In the genomic region with DNA sequence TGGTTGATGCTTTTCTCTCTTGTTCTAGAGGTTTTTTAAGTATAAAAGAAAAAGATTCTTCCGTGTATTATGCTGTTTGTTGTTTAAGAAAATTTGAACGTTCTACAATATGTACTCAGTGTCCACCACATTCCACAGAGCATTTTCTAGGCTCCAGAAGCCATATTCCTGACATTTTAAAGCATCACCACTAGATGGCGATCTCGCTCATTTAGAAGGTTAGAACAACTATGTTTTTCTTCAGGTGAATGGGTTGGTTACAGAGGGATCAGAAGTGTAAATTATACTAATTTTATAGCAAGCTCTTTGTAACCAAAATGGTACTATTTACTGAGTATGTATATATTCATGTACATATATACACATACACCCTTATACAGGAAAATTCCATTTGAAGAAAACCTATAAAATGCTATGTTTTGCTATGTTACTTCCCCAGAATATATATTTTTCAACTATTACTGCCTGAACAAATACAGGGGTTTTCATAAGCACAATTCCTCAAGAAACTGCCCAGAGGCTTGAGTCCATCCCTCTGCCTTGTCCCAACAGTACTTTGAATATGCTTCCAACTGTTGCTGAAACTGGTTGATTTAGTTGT, we compare ENCODE assay signal across 1 cellular context.
TF ChIP-seq lines count a peak whose summit lies in the region.

No MANE protein-coding gene starts in this region.

TF ChIP-seq in SK-N-SH treated with all-trans-retinoic acid at 6 μM for 48 hours, 23 proteins besides CTCF, POLR2A, EP300 and RAD21 (continued from another document):
- TF ChIP-seq, protein P1, sequence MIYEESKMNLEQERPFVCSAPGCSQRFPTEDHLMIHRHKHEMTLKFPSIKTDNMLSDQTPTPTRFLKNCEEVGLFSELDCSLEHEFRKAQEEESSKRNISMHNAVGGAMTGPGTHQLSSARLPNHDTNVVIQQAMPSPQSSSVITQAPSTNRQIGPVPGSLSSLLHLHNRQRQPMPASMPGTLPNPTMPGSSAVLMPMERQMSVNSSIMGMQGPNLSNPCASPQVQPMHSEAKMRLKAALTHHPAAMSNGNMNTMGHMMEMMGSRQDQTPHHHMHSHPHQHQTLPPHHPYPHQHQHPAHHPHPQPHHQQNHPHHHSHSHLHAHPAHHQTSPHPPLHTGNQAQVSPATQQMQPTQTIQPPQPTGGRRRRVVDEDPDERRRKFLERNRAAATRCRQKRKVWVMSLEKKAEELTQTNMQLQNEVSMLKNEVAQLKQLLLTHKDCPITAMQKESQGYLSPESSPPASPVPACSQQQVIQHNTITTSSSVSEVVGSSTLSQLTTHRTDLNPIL (CRISPR knock-in tag; IDR thresholded peaks at IDR 0.05; ENCODE audit: low read depth) = no peak
- TF ChIP-seq TOX (CRISPR knock-in tag; IDR thresholded peaks at IDR 0.05; ENCODE audit: borderline replicate concordance) (no peak), SNAI2 (CRISPR knock-in tag; IDR thresholded peaks at IDR 0.05) (no peak), ZFP30 (CRISPR knock-in tag; IDR thresholded peaks at IDR 0.05) (no peak), ARNTL (CRISPR knock-in tag; IDR thresholded peaks at IDR 0.05; ENCODE audit: borderline replicate concordance, low read depth) (no peak), GLIS3 (CRISPR knock-in tag; IDR thresholded peaks at IDR 0.05) (no peak), ZNF70 (CRISPR knock-in tag; IDR thresholded peaks at IDR 0.05) (no peak), BACH2 (CRISPR knock-in tag; IDR thresholded peaks at IDR 0.05; ENCODE audit: borderline replicate concordance) (no peak), OSR1 (CRISPR knock-in tag; IDR thresholded peaks at IDR 0.05) (no peak), ZC3H10 (CRISPR knock-in tag; IDR thresholded peaks at IDR 0.05) (no peak), ZNF565 (CRISPR knock-in tag; conservative IDR thresholded peaks at IDR 0.05; ENCODE audit: low read depth) (no peak), ZNF8 (CRISPR knock-in tag; IDR thresholded peaks at IDR 0.05) (no peak)
- TF ChIP-seq, protein P2, sequence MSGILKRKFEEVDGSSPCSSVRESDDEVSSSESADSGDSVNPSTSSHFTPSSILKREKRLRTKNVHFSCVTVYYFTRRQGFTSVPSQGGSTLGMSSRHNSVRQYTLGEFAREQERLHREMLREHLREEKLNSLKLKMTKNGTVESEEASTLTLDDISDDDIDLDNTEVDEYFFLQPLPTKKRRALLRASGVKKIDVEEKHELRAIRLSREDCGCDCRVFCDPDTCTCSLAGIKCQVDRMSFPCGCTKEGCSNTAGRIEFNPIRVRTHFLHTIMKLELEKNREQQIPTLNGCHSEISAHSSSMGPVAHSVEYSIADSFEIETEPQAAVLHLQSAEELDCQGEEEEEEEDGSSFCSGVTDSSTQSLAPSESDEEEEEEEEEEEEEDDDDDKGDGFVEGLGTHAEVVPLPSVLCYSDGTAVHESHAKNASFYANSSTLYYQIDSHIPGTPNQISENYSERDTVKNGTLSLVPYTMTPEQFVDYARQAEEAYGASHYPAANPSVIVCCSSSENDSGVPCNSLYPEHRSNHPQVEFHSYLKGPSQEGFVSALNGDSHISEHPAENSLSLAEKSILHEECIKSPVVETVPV (CRISPR knock-in tag; IDR thresholded peaks at IDR 0.05) = no peak
